Comparison of ENCODE assay signal across 32 cellular contexts in the genomic region with DNA sequence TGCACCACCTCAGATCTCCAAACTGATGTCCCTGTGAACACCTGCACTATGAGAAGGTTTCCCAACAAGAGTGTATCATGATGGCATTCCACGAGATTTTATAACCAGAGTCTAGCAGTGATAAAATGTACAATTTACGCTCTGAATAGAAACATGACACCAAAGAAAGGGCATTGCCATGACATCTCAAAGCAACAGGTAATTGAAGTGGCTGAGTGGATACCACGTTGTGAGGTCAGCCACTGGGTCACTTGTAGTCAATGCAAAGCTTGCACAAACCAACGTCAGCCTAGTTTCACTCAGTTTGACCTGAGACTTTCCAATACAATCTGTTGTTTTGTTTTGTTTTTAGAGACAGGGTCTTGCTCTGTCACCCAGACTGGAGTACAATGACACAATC.
"Had no signal": no experiment of that assay in that cellular context is flagged by ENCODE, and none has a peak within 500 bp of the region (broad histone marks: within the 10 kb centered on the region; RNA-seq: fewer than 3 reads in every experiment).

No MANE protein-coding gene starts in this region.

- H3K79me2 ChIP-seq: hepatocyte had no signal

- H3K4me3 Mint-ChIP-seq: activated CD4-positive, alpha-beta memory T cell treated with anti-CD3 and anti-CD28 coated beads for 36 hours; activated CD4-positive, alpha-beta T cell treated with anti-CD3 and anti-CD28 coated beads for 36 hours; activated CD4-positive, alpha-beta T cell treated with anti-CD3 and anti-CD28 coated beads, Interleukin-2, amount 10 ng/mL, durations not matched to agents 24 days and 14 days; activated CD8-positive, alpha-beta memory T cell treated with anti-CD3 and anti-CD28 coated beads, Interleukin-2, amount 10 ng/mL, durations not matched to agents 7 days and 5 days; activated CD8-positive, alpha-beta T cell treated with anti-CD3 and anti-CD28 coated beads, Interleukin-2, amount 10 ng/mL, durations not matched to agents 7 days and 5 days; activated naive CD4-positive, alpha-beta T cell treated with anti-CD3 and anti-CD28 coated beads, Interleukin-2, amount 10 ng/mL, durations not matched to agents 7 days and 5 days; activated naive CD8-positive, alpha-beta T cell treated with anti-CD3 and anti-CD28 coated beads, Interleukin-2, amount 10 ng/mL, durations not matched to agents 7 days and 5 days; activated T-cell treated with anti-CD3 and anti-CD28 coated beads, Interleukin-2, amount 50 U/mL, for 72 hours; effector memory CD8-positive, alpha-beta T cell had no signal

- H3K36me3 Mint-ChIP-seq: activated naive CD4-positive, alpha-beta T cell treated with anti-CD3 and anti-CD28 coated beads, Interleukin-2, amount 10 ng/mL, durations not matched to agents 7 days and 5 days; activated naive CD4-positive, alpha-beta T cell treated with anti-CD3 and anti-CD28 coated beads, Interleukin-2, amount 50 U/mL, for 72 hours; activated naive CD8-positive, alpha-beta T cell treated with anti-CD3 and anti-CD28 coated beads, Interleukin-2, amount 10 ng/mL, durations not matched to agents 7 days and 5 days had no signal

- ATAC-seq: activated CD4-positive, alpha-beta T cell treated with anti-CD3 and anti-CD28 coated beads for 36 hours; activated CD8-positive, alpha-beta memory T cell treated with anti-CD3 and anti-CD28 coated beads, Interleukin-2, amount 10 ng/mL, durations not matched to agents 7 days and 5 days; activated CD8-positive, alpha-beta T cell treated with anti-CD3 and anti-CD28 coated beads, Interleukin-2, amount 10 ng/mL, durations not matched to agents 7 days and 5 days; activated naive CD4-positive, alpha-beta T cell treated with anti-CD3 and anti-CD28 coated beads, Interleukin-2, amount 50 U/mL, for 72 hours; activated T-cell treated with anti-CD3 and anti-CD28 coated beads, Interleukin-2, amount 50 U/mL, for 72 hours; effector memory CD8-positive, alpha-beta T cell; gastroesophageal sphincter; heart right ventricle had no signal

- DNase-seq: activated CD4-positive, alpha-beta memory T cell treated with anti-CD3 and anti-CD28 coated beads for 36 hours; activated CD4-positive, alpha-beta T cell treated with anti-CD3 and anti-CD28 coated beads for 36 hours; activated CD4-positive, alpha-beta T cell treated with anti-CD3 and anti-CD28 coated beads, Interleukin-2, amount 10 ng/mL, durations not matched to agents 24 days and 14 days; activated CD4-positive, CD25-positive, alpha-beta regulatory T cell; activated CD4-positive, CD25-positive, alpha-beta regulatory T cell treated with anti-CD3 and anti-CD28 coated beads, Interleukin-2, amount 50 U/mL, for 72 hours; activated CD8-positive, alpha-beta memory T cell treated with anti-CD3 and anti-CD28 coated beads, Interleukin-2, amount 10 ng/mL, durations not matched to agents 7 days and 5 days; activated CD8-positive, alpha-beta memory T cell treated with anti-CD3 and anti-CD28 coated beads, Interleukin-2, amount 50 U/mL, for 4 hours; activated CD8-positive, alpha-beta T cell treated with anti-CD3 and anti-CD28 coated beads, Interleukin-2, amount 10 ng/mL, durations not matched to agents 7 days and 5 days; activated gamma-delta T cell; activated naive CD4-positive, alpha-beta T cell; activated naive CD4-positive, alpha-beta T cell treated with anti-CD3 and anti-CD28 coated beads, Interleukin-2, amount 10 ng/mL, durations not matched to agents 7 days and 5 days; activated naive CD8-positive, alpha-beta T cell treated with anti-CD3 and anti-CD28 coated beads, Interleukin-2, amount 10 ng/mL, durations not matched to agents 7 days and 5 days; activated T-cell treated with anti-CD3 and anti-CD28 coated beads, Interleukin-2, amount 50 U/mL, for 1 hour; activated T-cell treated with anti-CD3 and anti-CD28 coated beads, Interleukin-2, amount 50 U/mL, for 72 hours; brain microvascular endothelial cell; caudate nucleus; cortex of kidney; dermis blood vessel endothelial cell; effector CD4-positive, alpha-beta T cell; effector memory CD8-positive, alpha-beta T cell; esophagus squamous epithelium; foreskin melanocyte; heart right ventricle; T-helper 2 cell had no signal

- FAIRE-seq: bronchial epithelial cell, colon, endometrium had no signal

- H3K27me3 ChIP-seq: ascending aorta, brain microvascular endothelial cell, esophagus squamous epithelium, gastroesophageal sphincter, hepatocyte had no signal

- H3K27ac Mint-ChIP-seq: activated CD4-positive, alpha-beta memory T cell treated with anti-CD3 and anti-CD28 coated beads for 36 hours; activated CD4-positive, alpha-beta T cell treated with anti-CD3 and anti-CD28 coated beads for 36 hours; activated CD4-positive, alpha-beta T cell treated with anti-CD3 and anti-CD28 coated beads, Interleukin-2, amount 10 ng/mL, durations not matched to agents 24 days and 14 days; activated CD8-positive, alpha-beta memory T cell treated with anti-CD3 and anti-CD28 coated beads, Interleukin-2, amount 10 ng/mL, durations not matched to agents 7 days and 5 days; activated CD8-positive, alpha-beta T cell treated with anti-CD3 and anti-CD28 coated beads, Interleukin-2, amount 10 ng/mL, durations not matched to agents 7 days and 5 days; activated naive CD4-positive, alpha-beta T cell treated with anti-CD3 and anti-CD28 coated beads, Interleukin-2, amount 10 ng/mL, durations not matched to agents 7 days and 5 days; activated naive CD4-positive, alpha-beta T cell treated with anti-CD3 and anti-CD28 coated beads, Interleukin-2, amount 50 U/mL, for 72 hours; activated naive CD8-positive, alpha-beta T cell treated with anti-CD3 and anti-CD28 coated beads, Interleukin-2, amount 10 ng/mL, durations not matched to agents 7 days and 5 days; activated T-cell treated with anti-CD3 and anti-CD28 coated beads, Interleukin-2, amount 50 U/mL, for 72 hours; effector memory CD8-positive, alpha-beta T cell had no signal

- H3K27me3 Mint-ChIP-seq: activated CD4-positive, alpha-beta memory T cell treated with anti-CD3 and anti-CD28 coated beads for 36 hours; activated CD4-positive, alpha-beta T cell treated with anti-CD3 and anti-CD28 coated beads for 36 hours; activated CD4-positive, alpha-beta T cell treated with anti-CD3 and anti-CD28 coated beads, Interleukin-2, amount 10 ng/mL, durations not matched to agents 24 days and 14 days; activated CD8-positive, alpha-beta memory T cell treated with anti-CD3 and anti-CD28 coated beads, Interleukin-2, amount 10 ng/mL, durations not matched to agents 7 days and 5 days; activated naive CD8-positive, alpha-beta T cell treated with anti-CD3 and anti-CD28 coated beads, Interleukin-2, amount 10 ng/mL, durations not matched to agents 7 days and 5 days; effector memory CD8-positive, alpha-beta T cell had no signal

- H3K4me1 Mint-ChIP-seq: activated CD4-positive, alpha-beta T cell treated with anti-CD3 and anti-CD28 coated beads for 36 hours; activated CD4-positive, alpha-beta T cell treated with anti-CD3 and anti-CD28 coated beads, Interleukin-2, amount 10 ng/mL, durations not matched to agents 24 days and 14 days; activated CD8-positive, alpha-beta memory T cell treated with anti-CD3 and anti-CD28 coated beads, Interleukin-2, amount 10 ng/mL, durations not matched to agents 7 days and 5 days; activated naive CD4-positive, alpha-beta T cell treated with anti-CD3 and anti-CD28 coated beads, Interleukin-2, amount 10 ng/mL, durations not matched to agents 7 days and 5 days; activated naive CD8-positive, alpha-beta T cell treated with anti-CD3 and anti-CD28 coated beads, Interleukin-2, amount 10 ng/mL, durations not matched to agents 7 days and 5 days had no signal

- H3K4me3 ChIP-seq: ascending aorta, esophagus squamous epithelium, gastroesophageal sphincter, heart right ventricle, hepatocyte had no signal

- H3K36me3 ChIP-seq: brain microvascular endothelial cell had no signal

- H3K9me3 ChIP-seq: ascending aorta, esophagus squamous epithelium, gastroesophageal sphincter, heart right ventricle had no signal

- H3K4me1 ChIP-seq: ascending aorta, esophagus squamous epithelium, gastroesophageal sphincter, heart right ventricle had no signal

- H3K9me3 Mint-ChIP-seq: activated CD4-positive, alpha-beta memory T cell treated with anti-CD3 and anti-CD28 coated beads for 36 hours; activated CD4-positive, alpha-beta T cell treated with anti-CD3 and anti-CD28 coated beads, Interleukin-2, amount 10 ng/mL, durations not matched to agents 24 days and 14 days; activated naive CD4-positive, alpha-beta T cell treated with anti-CD3 and anti-CD28 coated beads, Interleukin-2, amount 10 ng/mL, durations not matched to agents 7 days and 5 days; activated naive CD4-positive, alpha-beta T cell treated with anti-CD3 and anti-CD28 coated beads, Interleukin-2, amount 50 U/mL, for 72 hours; activated naive CD8-positive, alpha-beta T cell treated with anti-CD3 and anti-CD28 coated beads, Interleukin-2, amount 10 ng/mL, durations not matched to agents 7 days and 5 days; activated T-cell treated with anti-CD3 and anti-CD28 coated beads, Interleukin-2, amount 50 U/mL, for 72 hours; effector memory CD8-positive, alpha-beta T cell had no signal

- H3K4me2 ChIP-seq: hepatocyte had no signal

- H2AFZ ChIP-seq: hepatocyte had no signal

- H3K27ac ChIP-seq: ascending aorta, brain microvascular endothelial cell, epithelial cell of prostate, esophagus squamous epithelium, gastroesophageal sphincter, heart right ventricle, hepatocyte had no signal
